ENCODE assay signal across 8 cellular contexts in genomic region chr2:163191372-163191771, GRCh38.
DNase-seq lines count a peak whose midpoint lies in the region; ATAC-seq and TF ChIP-seq lines count a peak whose summit lies in the region.

No MANE protein-coding gene starts in this region.

- TF ChIP-seq CTCF in DND-41 (IDR thresholded peaks at IDR 0.05; ENCODE audit: borderline replicate concordance, extremely low read depth, low read length, poor library complexity, severe bottlenecking): peak; percentile 62
- TF ChIP-seq CTCF in GM23338 (conservative IDR thresholded peaks at IDR 0.05; ENCODE audit: low read depth in 2 of 2): peak; percentile 80 to 84
- peak; percentile 92 for TF ChIP-seq CTCF in neural progenitor cell (IDR thresholded peaks at IDR 0.05)

- H3K9me3 ChIP-seq in DND-41 (ENCODE audit: insufficient read depth, low read length, severe bottlenecking) (no peaks in the 10 kb centered on the region), neural progenitor cell (ENCODE audit: low read depth) (no peaks in the 10 kb centered on the region)

- H3K27me3 Mint-ChIP-seq in GM23338 (ENCODE audit: insufficient read depth, low read depth, poor library complexity): no peaks in the 10 kb centered on the region
- H3K27me3 Mint-ChIP-seq in neural progenitor cell (ENCODE audit: insufficient read depth, low read depth): no peaks in the 10 kb centered on the region
- H3K27me3 Mint-ChIP-seq in activated naive CD4-positive, alpha-beta T cell treated with anti-CD3 and anti-CD28 coated beads, Interleukin-2, amount 10 ng/mL, durations not matched to agents 7 days and 5 days: no peaks in the 10 kb centered on the region

- H3K9me2 ChIP-seq in GM23338 (ENCODE audit: insufficient read depth): no peaks in the 10 kb centered on the region

- CTCF ChIA-PET in activated naive CD4-positive, alpha-beta T cell treated with anti-CD3 and anti-CD28 coated beads, Interleukin-2, amount 10 ng/mL, durations not matched to agents 7 days and 5 days (lab: Charles Lee): interaction anchor here (0.6 to 1.2 kb wide), 2 partner anchors 9 to 12 kb away, joined by 3 read pairs; no protein-coding TSS in a partner anchor

- H3K9ac ChIP-seq in DND-41 (ENCODE audit: low read depth, low read length) (no peak overlapping the region), neural progenitor cell (no peak overlapping the region)

- DNase-seq in DND-41 (no peak), GM23338 (ENCODE audit: low spot score) (peak; percentile 69), NCI-H446 treated with DMSO at 0.1 percent for 48 hours (lab: John Stamatoyannopoulos, UW) (peak; percentile 3), dermis microvascular lymphatic vessel endothelial cell (ENCODE audit: low read depth in 2 of 2) (peak; percentile 18 to 59), neural progenitor cell (ENCODE audit: low spot score) (peak; percentile 62), OCI-M2 (lab: John Stamatoyannopoulos, UW; ENCODE audit: unreplicated experiment) (no peak)
- DNase-seq in activated naive CD4-positive, alpha-beta T cell treated with anti-CD3 and anti-CD28 coated beads, Interleukin-2, amount 10 ng/mL, durations not matched to agents 7 days and 5 days: no peak

- no peak overlapping the region for H2AFZ ChIP-seq in DND-41 (ENCODE audit: low read depth, low read length)
- no peak overlapping the region for H2AFZ ChIP-seq in GM23338
- H2AFZ ChIP-seq in neural progenitor cell (replicated peaks): no peak overlapping the region

- H3K27ac ChIP-seq in DND-41 (ENCODE audit: low read length) (no peak overlapping the region), GM23338 (ENCODE audit: low read depth) (no peak overlapping the region), neural progenitor cell (no peak overlapping the region)

- ATAC-seq in DND-41 (ENCODE audit: insufficient read depth, low read depth) (no peak), GM23338 (no peak), HG02970 (IDR thresholded peaks at IDR 0.05; ENCODE audit: low FRiP score, unreplicated experiment) (no peak)

- H3F3A ChIP-seq in GM23338 (replicated peaks; ENCODE audit: low read depth) (no peaks in the 10 kb centered on the region), neural progenitor cell (ENCODE audit: low read depth) (peaks cover 29% of the 10 kb centered on the region)

- H3K36me3 ChIP-seq in DND-41 (ENCODE audit: insufficient read depth, low read length): no peaks in the 10 kb centered on the region
- no peaks in the 10 kb centered on the region for H3K36me3 ChIP-seq in GM23338 (ENCODE audit: insufficient read depth)
- H3K36me3 ChIP-seq in neural progenitor cell: no peaks in the 10 kb centered on the region

- H3K4me1 Mint-ChIP-seq in GM23338 (peaks cover 18% of the 10 kb centered on the region), neural progenitor cell (peaks cover 26% of the 10 kb centered on the region)
- no peaks in the 10 kb centered on the region for H3K4me1 Mint-ChIP-seq in activated naive CD4-positive, alpha-beta T cell treated with anti-CD3 and anti-CD28 coated beads, Interleukin-2, amount 10 ng/mL, durations not matched to agents 7 days and 5 days

- H3K4me1 ChIP-seq in DND-41 (ENCODE audit: insufficient read depth, low read length): no peaks in the 10 kb centered on the region
- peaks cover 9% of the 10 kb centered on the region; the same call in 1 of the 2 replicates for H3K4me1 ChIP-seq in GM23338 (ENCODE audit: insufficient read depth)
- peaks cover 58% of the 10 kb centered on the region for H3K4me1 ChIP-seq in neural progenitor cell

- no peaks in the 10 kb centered on the region for H3K36me3 Mint-ChIP-seq in GM23338 (ENCODE audit: low read depth)
- H3K36me3 Mint-ChIP-seq in neural progenitor cell: no peaks in the 10 kb centered on the region
- H3K36me3 Mint-ChIP-seq in activated naive CD4-positive, alpha-beta T cell treated with anti-CD3 and anti-CD28 coated beads, Interleukin-2, amount 10 ng/mL, durations not matched to agents 7 days and 5 days: no peaks in the 10 kb centered on the region

- H4K20me1 ChIP-seq in DND-41 (ENCODE audit: insufficient read depth, low read length) (no peaks in the 10 kb centered on the region), GM23338 (replicated peaks; ENCODE audit: insufficient read depth) (no peaks in the 10 kb centered on the region), neural progenitor cell (ENCODE audit: low read depth) (no peaks in the 10 kb centered on the region)

- H3K4me2 ChIP-seq in DND-41 (ENCODE audit: insufficient read depth, low read length) (no peak overlapping the region), GM23338 (no peak overlapping the region), neural progenitor cell (no peak overlapping the region)

- H3K4me3 Mint-ChIP-seq in GM23338 (no peak overlapping the region), neural progenitor cell (no peak overlapping the region)
- no peak overlapping the region for H3K4me3 Mint-ChIP-seq in activated naive CD4-positive, alpha-beta T cell treated with anti-CD3 and anti-CD28 coated beads, Interleukin-2, amount 10 ng/mL, durations not matched to agents 7 days and 5 days

- H3K9me3 Mint-ChIP-seq in GM23338 (no peaks in the 10 kb centered on the region), neural progenitor cell (peaks cover 8% of the 10 kb centered on the region)
- H3K9me3 Mint-ChIP-seq in activated naive CD4-positive, alpha-beta T cell treated with anti-CD3 and anti-CD28 coated beads, Interleukin-2, amount 10 ng/mL, durations not matched to agents 7 days and 5 days: no peaks in the 10 kb centered on the region

- H3K27ac Mint-ChIP-seq in GM23338 (no peak overlapping the region), neural progenitor cell (no peak overlapping the region)
- H3K27ac Mint-ChIP-seq in activated naive CD4-positive, alpha-beta T cell treated with anti-CD3 and anti-CD28 coated beads, Interleukin-2, amount 10 ng/mL, durations not matched to agents 7 days and 5 days: no peak overlapping the region

- H3K4me3 ChIP-seq in DND-41 (ENCODE audit: low read depth in 1 of 2, low read length in 2 of 2) (no peak overlapping the region), GM23338 (no peak overlapping the region), neural progenitor cell (no peak overlapping the region)

- H3K79me2 ChIP-seq in DND-41 (ENCODE audit: insufficient read depth, low read length) (no peaks in the 10 kb centered on the region), GM23338 (replicated peaks; ENCODE audit: insufficient read depth) (no peaks in the 10 kb centered on the region), neural progenitor cell (ENCODE audit: low read depth) (no peaks in the 10 kb centered on the region)

- no peaks in the 10 kb centered on the region for H3K27me3 ChIP-seq in DND-41 (ENCODE audit: insufficient read depth, low read length, poor library complexity)
- no peaks in the 10 kb centered on the region for H3K27me3 ChIP-seq in GM23338 (ENCODE audit: insufficient read depth)
- no peaks in the 10 kb centered on the region for H3K27me3 ChIP-seq in neural progenitor cell

TF ChIP-seq in GM23338, 12 proteins besides CTCF, POLR2A, EP300 and RAD21:
- TF ChIP-seq EZH2phosphoT487 (IDR thresholded peaks at IDR 0.05; ENCODE audit: unreplicated experiment) (no peak), JUNB (IDR thresholded peaks at IDR 0.05; ENCODE audit: unreplicated experiment) (no peak)
TF ChIP-seq in GM23338: peak in this region for 0.

Comparison
In these comparisons a context has a peak if more than half of its experiments do, and no peak if none do; other contexts are left out.
1. DNase-seq: peak in GM23338 (single experiment), NCI-H446 treated with DMSO at 0.1 percent for 48 hours (single experiment), dermis microvascular lymphatic vessel endothelial cell (2 of 2) and neural progenitor cell (single experiment); none in DND-41 (single experiment), OCI-M2 (single experiment) and activated naive CD4-positive, alpha-beta T cell treated with anti-CD3 and anti-CD28 coated beads, Interleukin-2, amount 10 ng/mL, durations not matched to agents 7 days and 5 days (single experiment).
2. Peak in every context shown above with its lines, with median percentiles within 50 percentile points of each other: CTCF ChIP-seq.